ENCODE assay signal across 8 cellular contexts in the genomic region with DNA sequence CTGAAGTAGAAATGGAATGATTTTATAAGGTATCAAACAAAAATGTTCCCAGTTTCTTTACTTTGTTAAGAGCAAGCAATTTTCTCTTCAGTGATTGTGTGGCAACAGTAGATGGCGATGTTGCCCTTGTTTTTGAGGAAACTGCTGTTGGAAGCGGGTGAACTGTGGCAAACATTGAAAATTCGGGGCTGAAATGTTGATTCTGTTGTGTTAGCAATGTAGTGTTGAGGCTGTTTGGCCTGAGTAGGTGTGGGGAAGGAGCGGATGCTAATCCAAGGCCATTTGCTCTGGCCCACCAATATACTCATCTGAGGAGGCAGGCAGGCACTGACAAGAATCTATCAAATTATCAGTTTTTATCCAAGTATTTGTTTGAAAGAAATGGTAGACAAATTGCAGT.
DNase-seq lines count a peak whose midpoint lies in the region; ATAC-seq lines count a peak whose summit lies in the region.

No MANE protein-coding gene starts in this region.

- ATAC-seq in GM19372 (IDR thresholded peaks at IDR 0.05; ENCODE audit: low read depth, unreplicated experiment) (peak; percentile 67), GM21381 (IDR thresholded peaks at IDR 0.05; ENCODE audit: unreplicated experiment) (no peak)

- no peaks in the 10 kb centered on the region for H3K27me3 ChIP-seq in MG63

- peak; percentile 2 for DNase-seq in DMS153 treated with DMSO at 0.1 percent for 48 hours (lab: John Stamatoyannopoulos, UW; ENCODE audit: unreplicated experiment)
- DNase-seq in MG63: peak; percentile 54
- DNase-seq in SKM-1 (lab: John Stamatoyannopoulos, UW; ENCODE audit: unreplicated experiment): peak; percentile 40
- DNase-seq in dermis blood vessel endothelial cell: peak; percentile 83
- peak; percentile 81 for DNase-seq in medulla oblongata (ENCODE audit: extremely low spot score)
- no peak for DNase-seq in 8988T

- no peak overlapping the region for H3K4me3 ChIP-seq in MG63

- no peaks in the 10 kb centered on the region for H3K36me3 ChIP-seq in MG63

- H3K9me3 ChIP-seq in MG63: no peaks in the 10 kb centered on the region
